ENCODE assay signal across 1 cellular context in the genomic region with DNA sequence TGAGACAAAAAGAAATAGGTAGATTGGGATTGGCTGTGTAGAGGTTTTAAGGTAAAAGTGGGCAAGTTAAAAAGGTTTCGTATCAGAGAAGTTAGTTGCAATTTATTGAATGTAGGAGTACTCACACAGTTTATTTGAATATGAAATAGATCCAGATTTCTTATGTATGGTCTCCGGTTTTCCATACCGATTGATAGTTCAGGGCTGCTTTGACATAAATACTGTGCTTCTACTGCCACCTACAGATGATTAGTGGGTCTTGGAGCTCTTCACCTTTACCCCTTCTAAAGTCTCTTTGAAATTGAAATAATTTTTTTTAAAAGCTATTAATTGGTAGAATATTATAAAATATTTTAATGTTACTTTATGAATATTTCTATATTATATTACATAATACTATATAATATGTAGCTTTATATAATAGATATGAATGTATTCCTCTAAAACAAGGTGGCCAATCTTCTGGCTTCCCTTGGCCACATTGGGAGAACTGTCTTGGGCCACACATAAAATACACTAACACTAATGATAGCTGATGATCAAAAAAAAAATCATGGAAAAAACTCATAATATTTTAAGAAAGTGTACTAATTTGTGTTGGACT.
TF ChIP-seq lines count a peak whose summit lies in the region.

No MANE protein-coding gene starts in this region.

TF ChIP-seq in K562, 482 proteins besides CTCF, POLR2A, EP300 and RAD21 (continued from another document):
- TF ChIP-seq SMC3 (conservative IDR thresholded peaks at IDR 0.05; ENCODE audit: insufficient read depth, low read depth, low read length) (peak; percentile 30; the same call in 1 of the 2 replicates), RUNX1 (IDR thresholded peaks at IDR 0.05; ENCODE audit: low read depth) (no peak)
- TF ChIP-seq, protein P1, sequence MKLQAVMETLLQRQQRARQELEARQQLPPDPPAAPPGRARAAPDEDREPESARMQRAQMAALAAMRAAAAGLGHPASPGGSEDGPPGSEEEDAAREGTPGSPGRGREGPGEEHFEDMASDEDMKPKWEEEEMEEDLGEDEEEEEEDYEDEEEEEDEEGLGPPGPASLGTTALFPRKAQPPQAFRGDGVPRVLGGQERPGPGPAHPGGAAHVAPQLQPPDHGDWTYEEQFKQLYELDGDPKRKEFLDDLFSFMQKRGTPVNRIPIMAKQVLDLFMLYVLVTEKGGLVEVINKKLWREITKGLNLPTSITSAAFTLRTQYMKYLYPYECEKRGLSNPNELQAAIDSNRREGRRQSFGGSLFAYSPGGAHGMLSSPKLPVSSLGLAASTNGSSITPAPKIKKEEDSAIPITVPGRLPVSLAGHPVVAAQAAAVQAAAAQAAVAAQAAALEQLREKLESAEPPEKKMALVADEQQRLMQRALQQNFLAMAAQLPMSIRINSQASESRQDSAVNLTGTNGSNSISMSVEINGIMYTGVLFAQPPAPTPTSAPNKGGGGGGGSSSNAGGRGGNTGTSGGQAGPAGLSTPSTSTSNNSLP (IDR thresholded peaks at IDR 0.05; ENCODE audit: borderline replicate concordance, low read depth, low read length), result peak; percentile 48; the same call in 1 of the 2 replicates
- TF ChIP-seq, protein P2, sequence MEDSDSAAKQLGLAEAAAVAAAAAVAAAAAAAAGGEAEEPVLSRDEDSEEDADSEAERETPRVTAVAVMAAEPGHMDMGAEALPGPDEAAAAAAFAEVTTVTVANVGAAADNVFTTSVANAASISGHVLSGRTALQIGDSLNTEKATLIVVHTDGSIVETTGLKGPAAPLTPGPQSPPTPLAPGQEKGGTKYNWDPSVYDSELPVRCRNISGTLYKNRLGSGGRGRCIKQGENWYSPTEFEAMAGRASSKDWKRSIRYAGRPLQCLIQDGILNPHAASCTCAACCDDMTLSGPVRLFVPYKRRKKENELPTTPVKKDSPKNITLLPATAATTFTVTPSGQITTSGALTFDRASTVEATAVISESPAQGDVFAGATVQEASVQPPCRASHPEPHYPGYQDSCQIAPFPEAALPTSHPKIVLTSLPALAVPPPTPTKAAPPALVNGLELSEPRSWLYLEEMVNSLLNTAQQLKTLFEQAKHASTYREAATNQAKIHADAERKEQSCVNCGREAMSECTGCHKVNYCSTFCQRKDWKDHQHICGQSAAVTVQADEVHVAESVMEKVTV (CRISPR knock-in tag; IDR thresholded peaks at IDR 0.05), result peak; percentile 36; the same call in 1 of the 2 replicates
